Comparison of ENCODE assay signal across 28 cellular contexts in the genomic region with DNA sequence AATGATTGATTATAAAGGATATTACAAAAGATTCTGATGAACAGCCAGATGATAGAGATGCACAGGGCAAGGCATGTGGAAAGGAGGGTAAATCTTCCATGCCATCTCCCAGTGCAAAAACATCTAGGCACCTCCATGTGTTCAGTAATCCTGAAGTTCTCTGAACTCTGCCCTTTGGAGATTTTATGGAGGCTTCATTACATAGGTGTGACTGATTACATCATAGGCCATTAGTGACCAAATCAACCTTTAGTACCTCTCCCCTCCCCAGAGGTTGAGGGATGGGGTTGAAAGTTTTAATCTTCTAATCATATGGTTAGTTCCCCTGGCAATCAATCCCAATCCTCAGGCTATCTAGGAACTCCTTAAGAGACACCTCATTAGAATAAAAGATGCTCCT.
"Had no signal": no experiment of that assay in that cellular context is flagged by ENCODE, and none has a peak within 500 bp of the region (broad histone marks: within the 10 kb centered on the region; RNA-seq: fewer than 3 reads in every experiment).

No MANE protein-coding gene starts in this region.

- H3K9me3 ChIP-seq: ascending aorta had no signal

- H3K4me3 ChIP-seq: ascending aorta, cardiac muscle cell had no signal

- H3K4me1 ChIP-seq: ascending aorta had no signal

- H3K36me3 ChIP-seq: ascending aorta, cardiac muscle cell had no signal

- ATAC-seq: activated CD8-positive, alpha-beta T cell treated with anti-CD3 and anti-CD28 coated beads for 36 hours; activated naive CD8-positive, alpha-beta T cell treated with anti-CD3 and anti-CD28 coated beads, Interleukin-2, amount 50 U/mL, for 24 hours; activated T-cell treated with anti-CD3 and anti-CD28 coated beads, Interleukin-2, amount 50 U/mL, for 4 hours; activated T-cell treated with anti-CD3 and anti-CD28 coated beads, Interleukin-2, amount 50 U/mL, for 72 hours had no signal

- DNase-seq: activated B cell treated with CpG ODN at 0.5 μM for 24 hours; activated CD4-positive, alpha-beta memory T cell treated with anti-CD3 and anti-CD28 coated beads for 36 hours; activated CD4-positive, alpha-beta T cell treated with anti-CD3 and anti-CD28 coated beads for 4 hours; activated CD4-positive, alpha-beta T cell treated with anti-CD3 and anti-CD28 coated beads, Interleukin-2, amount 10 ng/mL, durations not matched to agents 24 days and 14 days; activated CD4-positive, alpha-beta T cell treated with anti-CD3 and anti-CD28 coated beads, Interleukin-2, amount 50 U/mL, for 1 hour; activated CD4-positive, alpha-beta T cell treated with anti-CD3 and anti-CD28 coated beads, Interleukin-2, amount 50 U/mL, for 4 hours; activated CD4-positive, CD25-positive, alpha-beta regulatory T cell treated with anti-CD3 and anti-CD28 coated beads, Interleukin-2, amount 50 U/mL, for 72 hours; activated CD8-positive, alpha-beta memory T cell treated with anti-CD3 and anti-CD28 coated beads, Interleukin-2, amount 50 U/mL, for 4 hours; activated CD8-positive, alpha-beta T cell treated with anti-CD3 and anti-CD28 coated beads for 36 hours; activated effector memory CD4-positive, alpha-beta T cell treated with Interleukin-2 at 50 U/mL for 16 hours; activated gamma-delta T cell; activated naive CD4-positive, alpha-beta T cell treated with anti-CD3 and anti-CD28 coated beads, Interleukin-2, amount 10 ng/mL, durations not matched to agents 7 days and 5 days; activated naive CD4-positive, alpha-beta T cell treated with Interleukin-2 at 50 U/mL for 16 hours; activated naive CD8-positive, alpha-beta T cell treated with anti-CD3 and anti-CD28 coated beads, Interleukin-2, amount 10 ng/mL, durations not matched to agents 7 days and 5 days; activated naive CD8-positive, alpha-beta T cell treated with anti-CD3 and anti-CD28 coated beads, Interleukin-2, amount 50 U/mL, for 24 hours; activated T-cell treated with anti-CD3 and anti-CD28 coated beads for 4 hours; activated T-cell treated with anti-CD3 and anti-CD28 coated beads, Interleukin-2, amount 50 U/mL, for 1 hour; activated T-cell treated with anti-CD3 and anti-CD28 coated beads, Interleukin-2, amount 50 U/mL, for 4 hours; activated T-cell treated with anti-CD3 and anti-CD28 coated beads, Interleukin-2, amount 50 U/mL, for 72 hours; amygdala; anterior cingulate cortex; caudate nucleus; cerebellar nuclear complex; T-helper 1 cell; T-helper 2 cell; T-helper 9 cell had no signal
